8 cellular contexts compared by ENCODE assay signal in genomic region chr16:53664724-53665345, GRCh38. TPM values are rescaled to one million over a fixed set of nuclear protein-coding genes. Genes with fewer than 3 reads are reported as not detected.
DNase-seq lines count a peak whose midpoint lies in the region; ATAC-seq and TF ChIP-seq lines count a peak whose summit lies in the region.
"Had no signal": no experiment of that assay in that cellular context is flagged by ENCODE, and none has a peak within 500 bp of the region (broad histone marks: within the 10 kb centered on the region; RNA-seq: fewer than 3 reads in every experiment).

No MANE protein-coding gene starts in this region.

- ATAC-seq in GM18505 (IDR thresholded peaks at IDR 0.05; ENCODE audit: unreplicated experiment) = peak; percentile 65
- ATAC-seq in HG03469 (IDR thresholded peaks at IDR 0.05; ENCODE audit: unreplicated experiment) = no peak

- no peak for TF ChIP-seq EP300 in ovary (IDR thresholded peaks at IDR 0.05)

- H3K27me3 ChIP-seq in ascending aorta (no peaks in the 10 kb centered on the region), ovary (no peaks in the 10 kb centered on the region)

- H3K4me1 ChIP-seq in ascending aorta (peaks cover 0 to 3% of the 10 kb centered on the region in 2 donors), ovary (ENCODE audit: insufficient read depth) (peaks cover 1% of the 10 kb centered on the region)

- H3K27ac ChIP-seq in ascending aorta = peak overlapping the region; percentile 64 to 74
- H3K27ac ChIP-seq in skin epidermis = peak overlapping the region in 13 of 21 experiments; percentile 7 to 83 (median 20)
- peak overlapping the region in 1 of 2 donors; percentile 34 for H3K27ac ChIP-seq in ovary

- H3K4me3 ChIP-seq in HFF-Myc (replicated peaks; ENCODE audit: low read depth, low read length) = no peak overlapping the region
- peak overlapping the region in 1 of 2 donors; percentile 57 for H3K4me3 ChIP-seq in ascending aorta
- H3K4me3 ChIP-seq in skin epidermis = no peak overlapping the region
- no peak overlapping the region for H3K4me3 ChIP-seq in ovary

- WGBS in ovary, 3 donors = 14 to 23% (median 18%) methylated on average over 7 of the region's 7 CpGs

- TF ChIP-seq POLR2A in GM18505 (IDR thresholded peaks at IDR 0.05; ENCODE audit: borderline replicate concordance, extremely low read depth, insufficient read depth, insufficient read length) (no peak), ovary (IDR thresholded peaks at IDR 0.05) (no peak)

- TF ChIP-seq CTCF in HFF-Myc (IDR thresholded peaks at IDR 0.05; ENCODE audit: low read depth, low read length, missing control alignments) = no peak
- no peak for TF ChIP-seq CTCF in ascending aorta (IDR thresholded peaks at IDR 0.05)
- TF ChIP-seq CTCF in ovary (IDR thresholded peaks at IDR 0.05) = no peak

- intact Hi-C loops in ascending aorta (cut with DNase I) = no loop called here
- intact Hi-C loops in ovary (cut with DNase I) = no loop called here

- no peaks in the 10 kb centered on the region for H3K36me3 ChIP-seq in ascending aorta
- H3K36me3 ChIP-seq in ovary = no peaks in the 10 kb centered on the region

- DNase-seq in HFF-Myc (ENCODE audit: extremely low read depth, low read depth) (peak; percentile 59), ascending aorta (ENCODE audit: low spot score in 2 of 2) (no peak), ovary (no peak)
- no peak for DNase-seq in NK-92 treated with Interleukin-12 subunit alpha and Interleukin-12 subunit beta, amount 100 ng/mL, for 24 hours (lab: John Stamatoyannopoulos, UW)
- DNase-seq: NCI-H1436 treated with DMSO at 0.1 percent for 48 hours had no signal

- H3K9me3 ChIP-seq in ascending aorta (no peaks in the 10 kb centered on the region), ovary (no peaks in the 10 kb centered on the region)

RNA-seq across cellular contexts. Expression of gene RPGRIP1L, which starts 38.8 kb away (rescaled TPM):
- total RNA-seq in ascending aorta (0.96 TPM), ovary (10 to 100 TPM in 3 of 7 donors, 1 to 10 TPM in 4; 4.8 to 12.1 (median 8.4) TPM)
- 1 to 10 TPM; 1.7 to 7.0 TPM for polyA plus RNA-seq in ovary

RNA-seq across cellular contexts. Expression of gene FTO, which starts 39.1 kb away (rescaled TPM):
- total RNA-seq in ascending aorta (50.2 TPM), ovary (100 to 1,000 TPM in 2 of 7 donors, 10 to 100 TPM in 5; 70.6 to 105 (median 91.4) TPM)
- polyA plus RNA-seq in ovary = 100 to 1,000 TPM in 1 of 2 donors, 10 to 100 TPM in 1; 43.6 to 128 TPM
